Comparison of ENCODE assay signal across 8 cellular contexts in genomic region chr4:159649237-159649636, GRCh38.
"Had no signal": no experiment of that assay in that cellular context is flagged by ENCODE, and none has a peak within 500 bp of the region (broad histone marks: within the 10 kb centered on the region; RNA-seq: fewer than 3 reads in every experiment).

No MANE protein-coding gene starts in this region.

- H3K4me2 ChIP-seq: GM23338 had no signal

- H3K27me3 Mint-ChIP-seq: IgD-negative memory B cell had no signal

- H3K4me1 Mint-ChIP-seq: GM23338, IgD-negative memory B cell had no signal

- H2AFZ ChIP-seq: GM23338 had no signal

- DNase-seq: H7, HFFc6, KG1 had no signal

- H3K9me3 ChIP-seq: HAP-1 had no signal

- ATAC-seq: GM23338, HCT116 had no signal

- H3K36me3 Mint-ChIP-seq: IgD-negative memory B cell had no signal

- H3K27ac Mint-ChIP-seq: GM23338, HFFc6, IgD-negative memory B cell had no signal

- H3K4me3 ChIP-seq: GM23338, HAP-1 had no signal

- H3K9me3 Mint-ChIP-seq: GM23338 had no signal

- H3K4me1 ChIP-seq: HAP-1 had no signal

- H3K4me3 Mint-ChIP-seq: GM23338, HFFc6, IgD-negative memory B cell had no signal

- H3K27ac ChIP-seq: HL-60 had no signal

- H3K36me3 ChIP-seq: HAP-1 had no signal
